ENCODE assay signal across 8 cellular contexts in the genomic region with DNA sequence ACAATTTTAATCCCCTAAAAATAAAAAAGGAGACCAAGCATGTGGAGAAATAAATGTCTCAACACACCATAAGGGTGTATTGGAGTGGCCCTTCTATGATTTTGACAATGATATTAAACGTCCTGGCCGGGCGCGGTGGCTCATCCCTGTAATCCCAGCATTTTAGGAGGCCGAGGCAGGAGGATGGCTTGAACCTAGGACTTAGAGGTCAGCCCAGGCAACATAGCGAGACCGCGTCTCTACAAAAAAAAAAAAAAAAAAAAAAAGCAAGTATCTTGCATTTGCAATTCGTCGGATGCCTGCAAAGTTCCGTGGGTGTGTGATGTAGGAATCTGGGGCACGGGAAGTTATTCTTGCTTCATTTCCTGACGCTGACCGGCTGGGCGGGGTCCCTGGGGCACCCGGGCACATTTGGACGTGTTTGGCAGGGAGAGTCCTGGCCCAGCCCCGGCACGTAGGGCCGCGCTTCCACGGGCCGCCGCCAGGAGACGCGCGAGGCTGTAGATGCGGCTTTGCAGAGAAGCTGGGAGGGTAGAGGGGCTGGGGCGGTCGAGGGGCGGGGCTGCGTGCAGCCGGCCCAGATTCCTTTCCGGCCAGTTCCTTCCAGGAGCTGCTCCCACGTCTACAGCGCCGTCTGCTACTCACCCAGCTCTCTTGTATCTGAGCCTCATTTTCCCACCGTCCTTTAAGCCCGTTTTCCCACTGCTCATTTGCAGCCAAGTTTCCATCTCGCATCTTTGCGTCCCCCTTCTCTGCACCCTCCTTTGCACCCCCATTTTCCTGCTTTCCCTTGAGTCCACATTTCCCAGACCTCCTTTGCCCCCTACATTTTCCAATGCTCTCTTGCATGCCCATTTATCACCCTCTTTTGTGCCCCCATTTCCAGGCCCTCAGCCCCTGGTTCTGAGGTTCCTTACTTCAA. TPM values are rescaled to one million over a fixed set of nuclear protein-coding genes. Genes with fewer than 3 reads are reported as not detected.
A peak's percentile ranks its signal among the peaks of the same experiment; 100 is the strongest.
DNase-seq lines count a peak whose midpoint lies in the region; ATAC-seq, FAIRE-seq and TF ChIP-seq lines count a peak whose summit lies in the region.

No MANE protein-coding gene starts in this region.

- FAIRE-seq in astrocyte (lab: Jason Lieb, UNC) = peak; percentile 45

- H3K4me2 ChIP-seq in GM23248 (ENCODE audit: unreplicated experiment) = peak overlapping the region; percentile 27
- H3K4me2 ChIP-seq in astrocyte (ENCODE audit: low read length) = peak overlapping the region; percentile 85

- H3K4me3 ChIP-seq in GM23248 = peak overlapping the region; percentile 57
- peak overlapping the region; percentile 8 for H3K4me3 ChIP-seq in astrocyte (ENCODE audit: insufficient read depth, low read depth, low read length)
- H3K4me3 ChIP-seq in aorta (ENCODE audit: low read length in 2 of 2) = no peak overlapping the region

- WGBS in GM23248 (ENCODE audit: low coverage in 1 of 2, low lambda C conversion rate in 2 of 2, missing lambda C conversion rate in 2 of 2), 2 experiments = 4 to 5% methylated on average over 34 to 41 of the region's 41 CpGs
- 2 to 4% methylated on average over 41 of the region's 41 CpGs for WGBS in aorta, 2 donors

- no peak overlapping the region for H3K27ac Mint-ChIP-seq in T-helper 2 cell treated with Interferon-gamma antibody and Interleukin-4, amounts not matched to agents 5 μg/mL and 100 μg/mL, for 36 hours
- H3K27ac Mint-ChIP-seq in astrocyte (ENCODE audit: unreplicated experiment) = peak overlapping the region; percentile 34

- H3K27ac ChIP-seq in GM23248 = peak overlapping the region; percentile 54
- no peak overlapping the region for H3K27ac ChIP-seq in astrocyte (ENCODE audit: low read depth, low read length)
- peak overlapping the region in 1 of 2 donors; percentile 52 for H3K27ac ChIP-seq in aorta (ENCODE audit: low read depth in 1 of 2, low read length in 2 of 2)

- H3K4me1 Mint-ChIP-seq in T-helper 2 cell treated with Interferon-gamma antibody and Interleukin-4, amounts not matched to agents 5 μg/mL and 100 μg/mL, for 36 hours (ENCODE audit: low read depth) = peaks cover 7% of the 10 kb centered on the region
- H3K4me1 Mint-ChIP-seq in astrocyte (ENCODE audit: low read depth, unreplicated experiment) = no peaks in the 10 kb centered on the region

- H3K9me3 ChIP-seq in GM23248 (ENCODE audit: low read depth) (no peaks in the 10 kb centered on the region), astrocyte (ENCODE audit: insufficient read depth, low read depth, low read length) (no peaks in the 10 kb centered on the region), aorta (ENCODE audit: control insufficient read depth, low read length) (no peaks in the 10 kb centered on the region)

- no peak; the same call in none of the 2 replicates for TF ChIP-seq CTCF in AG09319 (IDR thresholded peaks at IDR 0.05; ENCODE audit: low read depth, low read length)
- peak; percentile 70 for TF ChIP-seq CTCF in astrocyte (IDR thresholded peaks at IDR 0.05; ENCODE audit: insufficient read depth, low read depth, low read length)

- H3K79me2 ChIP-seq in GM23248 (ENCODE audit: insufficient read depth) (no peaks in the 10 kb centered on the region), astrocyte (ENCODE audit: insufficient read depth, low read length) (no peaks in the 10 kb centered on the region)

- no peaks in the 10 kb centered on the region for H3K9me3 Mint-ChIP-seq in T-helper 2 cell treated with Interferon-gamma antibody and Interleukin-4, amounts not matched to agents 5 μg/mL and 100 μg/mL, for 36 hours
- no peaks in the 10 kb centered on the region for H3K9me3 Mint-ChIP-seq in astrocyte (ENCODE audit: unreplicated experiment)

- peaks cover 9% of the 10 kb centered on the region for H3F3A ChIP-seq in GM23248 (ENCODE audit: insufficient read depth)

- peak; percentile 98 for ATAC-seq in aorta (ENCODE audit: low FRiP score)

- H3K4me3 Mint-ChIP-seq in T-helper 2 cell treated with Interferon-gamma antibody and Interleukin-4, amounts not matched to agents 5 μg/mL and 100 μg/mL, for 36 hours = peak overlapping the region; percentile 60
- H3K4me3 Mint-ChIP-seq in astrocyte (ENCODE audit: unreplicated experiment) = peak overlapping the region; percentile 50

- no peaks in the 10 kb centered on the region for H3K36me3 Mint-ChIP-seq in T-helper 2 cell treated with Interferon-gamma antibody and Interleukin-4, amounts not matched to agents 5 μg/mL and 100 μg/mL, for 36 hours (ENCODE audit: low read depth)
- H3K36me3 Mint-ChIP-seq in astrocyte (ENCODE audit: low read depth, unreplicated experiment) = no peaks in the 10 kb centered on the region

- intact Hi-C loops in aorta (cut with DNase I) = loop anchor here (5.0 to 10.0 kb wide), 4 partner anchors 84 to 301 kb away; a partner anchor contains a TSS

- H3K4me1 ChIP-seq in GM23248 (ENCODE audit: insufficient read depth) = peaks cover 6% of the 10 kb centered on the region
- H3K4me1 ChIP-seq in astrocyte (ENCODE audit: insufficient read depth, low read length) = peaks cover 2% of the 10 kb centered on the region
- no peaks in the 10 kb centered on the region for H3K4me1 ChIP-seq in aorta (ENCODE audit: control insufficient read depth in 1 of 2, insufficient read depth in 2 of 2, low read length in 2 of 2)

- H3K27me3 ChIP-seq in GM23248 (replicated peaks; ENCODE audit: insufficient read depth) = no peaks in the 10 kb centered on the region
- H3K27me3 ChIP-seq in astrocyte (ENCODE audit: insufficient read depth, low read length) = peaks cover 4% of the 10 kb centered on the region
- no peaks in the 10 kb centered on the region for H3K27me3 ChIP-seq in aorta (ENCODE audit: control insufficient read depth in 1 of 2, insufficient read depth in 2 of 2, low read length in 1 of 2)

- H3K36me3 ChIP-seq in GM23248 (ENCODE audit: low read depth) (no peaks in the 10 kb centered on the region), astrocyte (ENCODE audit: insufficient read depth, low read length) (no peaks in the 10 kb centered on the region), aorta (ENCODE audit: control insufficient read depth in 1 of 2, insufficient read depth in 2 of 2, low read length in 1 of 2) (no peaks in the 10 kb centered on the region)

- H3K27me3 Mint-ChIP-seq in T-helper 2 cell treated with Interferon-gamma antibody and Interleukin-4, amounts not matched to agents 5 μg/mL and 100 μg/mL, for 36 hours (ENCODE audit: low read depth) = peaks cover 39% of the 10 kb centered on the region
- peaks cover 3% of the 10 kb centered on the region for H3K27me3 Mint-ChIP-seq in astrocyte (ENCODE audit: low read depth, unreplicated experiment)

- H2AFZ ChIP-seq in GM23248 = peak overlapping the region; percentile 61
- H2AFZ ChIP-seq in astrocyte (ENCODE audit: low read depth, low read length) = peak overlapping the region; percentile 81

- no peaks in the 10 kb centered on the region for H3K9me2 ChIP-seq in GM23248 (ENCODE audit: insufficient read depth)

- in situ Hi-C loops in GM23248 (cut with MboI) = loop anchor here (25.0 kb wide), 1 partner anchor 169 kb away; no protein-coding TSS in a partner anchor

- DNase-seq in AG09319 (ENCODE audit: extremely low read depth, low read depth) = peak; percentile 89
- peak; percentile 94 for DNase-seq in GM23248
- DNase-seq in NCI-H1930 (lab: John Stamatoyannopoulos, UW) = peak; percentile 61 to 66
- peak; percentile 83 for DNase-seq in T-helper 2 cell treated with Interferon-gamma antibody and Interleukin-4, amounts not matched to agents 5 μg/mL and 100 μg/mL, for 36 hours (ENCODE audit: low spot score)
- DNase-seq in astrocyte (ENCODE audit: low read depth) = peak; percentile 76
- DNase-seq in hepatic stellate cell (ENCODE audit: low spot score) = peak; percentile 89
- DNase-seq in renal cortical epithelial cell (ENCODE audit: low read depth) = peak; percentile 77
- peak; percentile 98 to 99 for DNase-seq in aorta

- peak overlapping the region; percentile 51 for H3K9ac ChIP-seq in GM23248
- peak overlapping the region; percentile 49 for H3K9ac ChIP-seq in astrocyte (ENCODE audit: low read length)

- no peaks in the 10 kb centered on the region for H4K20me1 ChIP-seq in GM23248 (ENCODE audit: insufficient read depth)
- H4K20me1 ChIP-seq in astrocyte (ENCODE audit: insufficient read depth, low read length) = no peaks in the 10 kb centered on the region

RNA-seq across cellular contexts. Expression of a gene that starts 2.2 kb away (rescaled TPM):
- total RNA-seq in GM23248 (2014; rRNA removed; shearing (Covaris generic)) = not detected in 2 replicates
- polyA plus RNA-seq in GM23248 (2016; fragmentation: Nextera tagmentation; extraction: Ambion mirVana) = not detected in 2 replicates
- not detected in 2 replicates for total RNA-seq in astrocyte
- not detected in 2 replicates for total RNA-seq in renal cortical epithelial cell
- total RNA-seq in aorta = not detected
- polyA plus RNA-seq in aorta = not detected

RNA-seq across cellular contexts. Expression of a gene that starts 31.4 kb away (rescaled TPM):
- 10.7 and 13.9 TPM in 2 replicates for total RNA-seq in GM23248 (2014; rRNA removed; shearing (Covaris generic))
- 11.8 and 17.7 TPM in 2 replicates for polyA plus RNA-seq in GM23248 (2016; fragmentation: Nextera tagmentation; extraction: Ambion mirVana)
- total RNA-seq in astrocyte = 38.3 and 48.2 TPM in 2 replicates
- 5.9 and 27.1 TPM in 2 replicates for total RNA-seq in renal cortical epithelial cell
- total RNA-seq in aorta = 100 to 1,000 TPM in 1 of 2 donors, 10 to 100 TPM in 1; 73.1 to 109 TPM
- polyA plus RNA-seq in aorta = 10 to 100 TPM; 12.8 to 71.8 TPM

RNA-seq across cellular contexts. Expression of a gene that starts 45.7 kb away (rescaled TPM):
- total RNA-seq in GM23248 (2014; rRNA removed; shearing (Covaris generic)) = 5.1 and 9.0 TPM in 2 replicates
- polyA plus RNA-seq in GM23248 (2016; fragmentation: Nextera tagmentation; extraction: Ambion mirVana) = 3.7 and 4.3 TPM in 2 replicates
- total RNA-seq in astrocyte = 8.0 and 14.4 TPM in 2 replicates
- 23.4 and 49.7 TPM in 2 replicates for total RNA-seq in renal cortical epithelial cell
- 10 to 100 TPM; 26.7 to 32.7 TPM for total RNA-seq in aorta
- polyA plus RNA-seq in aorta = 1 to 10 TPM; 3.0 to 7.1 TPM

RNA-seq across cellular contexts. Expression of a gene that starts 52.3 kb away (rescaled TPM):
- total RNA-seq in GM23248 (2014; rRNA removed; shearing (Covaris generic)) = 66.1 and 152 TPM in 2 replicates
- polyA plus RNA-seq in GM23248 (2016; fragmentation: Nextera tagmentation; extraction: Ambion mirVana) (84.6 and 90.1 TPM in 2 replicates), aorta (100 to 1,000 TPM in 1 of 2 donors, 10 to 100 TPM in 1; 25.5 to 119 TPM)
- total RNA-seq in astrocyte (45.0 and 46.0 TPM in 2 replicates), renal cortical epithelial cell (203 and 241 TPM in 2 replicates), aorta (10 to 100 TPM; 36.2 to 50.7 TPM)

RNA-seq across cellular contexts. Expression of a gene that starts 52.6 kb away (rescaled TPM):
- 8.5 and 11.6 TPM in 2 replicates for total RNA-seq in GM23248 (2014; rRNA removed; shearing (Covaris generic))
- polyA plus RNA-seq in GM23248 (2016; fragmentation: Nextera tagmentation; extraction: Ambion mirVana) (11.4 and 16.5 TPM in 2 replicates), aorta (100 to 1,000 TPM in 1 of 2 donors, 10 to 100 TPM in 1; 28.3 to 111 TPM)
- total RNA-seq in astrocyte (11.8 and 14.8 TPM in 2 replicates), renal cortical epithelial cell (2.3 and 6.8 TPM in 2 replicates), aorta (10 to 100 TPM; 18.0 to 44.4 TPM)

Comparison
In these comparisons a context has a peak if more than half of its experiments do, and no peak if none do; other contexts are left out.
1. H3K4me3 ChIP-seq: peak in GM23248 (single experiment) and astrocyte (single experiment); none in aorta (0 of 2).
2. Peak in every context shown above with its lines, with median percentiles within 50 percentile points of each other: DNase-seq.